In genomic region chr4:176526704-176527103, GRCh38 we compare ENCODE assay signal across 15 cellular contexts.
A peak's percentile ranks its signal among the peaks of the same experiment; 100 is the strongest.
DNase-seq lines count a peak whose midpoint lies in the region; ATAC-seq and TF ChIP-seq lines count a peak whose summit lies in the region.
"Had no signal": no experiment of that assay in that cellular context is flagged by ENCODE, and none has a peak within 500 bp of the region (broad histone marks: within the 10 kb centered on the region; RNA-seq: fewer than 3 reads in every experiment).

No MANE protein-coding gene starts in this region.

- H2AFZ ChIP-seq in SK-N-SH (ENCODE audit: low read depth) = no peak overlapping the region

- no peaks in the 10 kb centered on the region for H3K9me3 ChIP-seq in SK-N-SH
- H3K9me3 ChIP-seq: BLaER1, Caco-2 had no signal

- WGBS in SK-N-SH (ENCODE audit: low lambda C conversion rate) = 12% methylated on average over 5 of the region's 5 CpGs

- no peak for ATAC-seq in SK-N-SH treated with all-trans-retinoic acid at 6 μM for 48 hours
- ATAC-seq in GM18873 (IDR thresholded peaks at IDR 0.05; ENCODE audit: low FRiP score, unreplicated experiment) = no peak
- ATAC-seq: HepG2 had no signal

- no peak overlapping the region for H3K27ac Mint-ChIP-seq in neural crest cell (ENCODE audit: unreplicated experiment)
- H3K27ac Mint-ChIP-seq: CD8-positive, alpha-beta memory T cell had no signal

- no peaks in the 10 kb centered on the region for H3K79me2 ChIP-seq in SK-N-SH (ENCODE audit: insufficient read depth)

- H3K4me1 Mint-ChIP-seq in neural crest cell = peaks cover 36% of the 10 kb centered on the region
- H3K4me1 Mint-ChIP-seq: CD8-positive, alpha-beta memory T cell had no signal

- no peaks in the 10 kb centered on the region for H4K20me1 ChIP-seq in SK-N-SH (ENCODE audit: insufficient read depth)
- H4K20me1 ChIP-seq: BLaER1 had no signal

- CTCF ChIA-PET in SK-N-SH (lab: Yijun Ruan, JAX) = no interaction called here

- peak overlapping the region in 1 of 2 experiments; percentile 75; a peak in 1 of 4 replicates for H3K27ac ChIP-seq in SK-N-SH (ENCODE audit: low read depth in 2 of 2, low read length in 1 of 2)
- H3K27ac ChIP-seq: 22Rv1, BLaER1 had no signal

- no peak overlapping the region for H3K4me3 ChIP-seq in SK-N-SH (ENCODE audit: low read depth in 2 of 2, low read length in 1 of 2)
- H3K4me3 ChIP-seq: BLaER1 had no signal

- H3K27me3 ChIP-seq in SK-N-SH (ENCODE audit: insufficient read depth) = no peaks in the 10 kb centered on the region; the same call in 1 of the 2 replicates
- H3K27me3 ChIP-seq: BLaER1 had no signal

- TF ChIP-seq EP300 in SK-N-SH (IDR thresholded peaks at IDR 0.05; ENCODE audit: borderline replicate concordance in 1 of 2, low read depth in 1 of 2, low read length in 1 of 2) = no peak

- no peaks in the 10 kb centered on the region for H3K36me3 ChIP-seq in SK-N-SH (replicated peaks in 1 of 2; ENCODE audit: control insufficient read depth in 1 of 2, insufficient read depth in 2 of 2, low read length in 1 of 2)
- H3K36me3 ChIP-seq: BLaER1 had no signal

- POLR2A ChIA-PET in SK-N-SH (lab: Yijun Ruan, JAX) = no interaction called here

- H3F3A ChIP-seq in SK-N-SH (replicated peaks; ENCODE audit: insufficient read depth) = no peaks in the 10 kb centered on the region

- no peaks in the 10 kb centered on the region for H3K9me2 ChIP-seq in SK-N-SH

- no peak overlapping the region for H3K4me2 ChIP-seq in SK-N-SH
- H3K4me2 ChIP-seq: BLaER1 had no signal

- no peaks in the 10 kb centered on the region for H3K9me3 Mint-ChIP-seq in neural crest cell

- no peaks in the 10 kb centered on the region for H3K27me3 Mint-ChIP-seq in neural crest cell (ENCODE audit: low read depth)

- H3K36me3 Mint-ChIP-seq in neural crest cell (ENCODE audit: low read depth) = no peaks in the 10 kb centered on the region
- H3K36me3 Mint-ChIP-seq: CD8-positive, alpha-beta memory T cell had no signal

- no peak overlapping the region for H3K9ac ChIP-seq in SK-N-SH
- H3K9ac ChIP-seq: BLaER1 had no signal

- no peaks in the 10 kb centered on the region; a peak in 1 of 4 replicates for H3K4me1 ChIP-seq in SK-N-SH (ENCODE audit: control insufficient read depth in 1 of 2, insufficient read depth in 2 of 2, low read depth in 1 of 2, low read length in 1 of 2)
- H3K4me1 ChIP-seq: BLaER1, Caco-2 had no signal

- H3K4me3 Mint-ChIP-seq in neural crest cell = peak overlapping the region; percentile 10
- H3K4me3 Mint-ChIP-seq: CD8-positive, alpha-beta memory T cell had no signal

- TF ChIP-seq CTCF in SK-N-SH (IDR thresholded peaks at IDR 0.05) (no peak), neural crest cell (conservative IDR thresholded peaks at IDR 0.05) (no peak)

- TF ChIP-seq RAD21 in SK-N-SH (IDR thresholded peaks at IDR 0.05; ENCODE audit: low read length) = no peak

- no peak for DNase-seq in SK-N-SH
- peak; percentile 2 for DNase-seq in NCI-H748 treated with DMSO at 0.1 percent for 48 hours (lab: John Stamatoyannopoulos, UW)
- no peak for DNase-seq in neural crest cell (ENCODE audit: low read depth, low spot score)
- no peak for DNase-seq in MV-4-11 (lab: John Stamatoyannopoulos, UW)
- no peak for DNase-seq in NCI-H1092 (lab: John Stamatoyannopoulos, UW)
- DNase-seq: Caco-2; CD8-positive, alpha-beta memory T cell; DMS53; GF-D8; HCEC 1CT had no signal

TF ChIP-seq in SK-N-SH, 30 proteins besides CTCF, POLR2A, EP300 and RAD21:
- TF ChIP-seq SMC3 (IDR thresholded peaks at IDR 0.05; ENCODE audit: low read depth, low read length) (no peak), PBX3 (IDR thresholded peaks at IDR 0.05) (0 out of 2 replicates have a peak, but pooled peaks have one; percentile 21)

TF ChIP-seq in SK-N-SH treated with all-trans-retinoic acid at 6 μM for 48 hours, 23 proteins besides CTCF, POLR2A, EP300 and RAD21:
- TF ChIP-seq BACH2 (CRISPR knock-in tag; IDR thresholded peaks at IDR 0.05; ENCODE audit: borderline replicate concordance) = no peak
- no peak for TF ChIP-seq POU6F1 (CRISPR knock-in tag; IDR thresholded peaks at IDR 0.05; ENCODE audit: borderline replicate concordance, low read depth)
- no peak for TF ChIP-seq TCF4 (CRISPR knock-in tag; IDR thresholded peaks at IDR 0.05; ENCODE audit: borderline replicate concordance)
- TF ChIP-seq ESRRG (CRISPR knock-in tag; IDR thresholded peaks at IDR 0.05) = no peak
- TF ChIP-seq ISL1 (CRISPR knock-in tag; IDR thresholded peaks at IDR 0.05) = no peak
- no peak for TF ChIP-seq ZNF70 (CRISPR knock-in tag; IDR thresholded peaks at IDR 0.05)
- no peak for TF ChIP-seq ZFP3 (CRISPR knock-in tag; IDR thresholded peaks at IDR 0.05)
- TF ChIP-seq PPARA (CRISPR knock-in tag; IDR thresholded peaks at IDR 0.05; ENCODE audit: borderline replicate concordance) = no peak
- TF ChIP-seq ARNTL (CRISPR knock-in tag; IDR thresholded peaks at IDR 0.05; ENCODE audit: borderline replicate concordance, low read depth) = no peak
- TF ChIP-seq OSR1 (CRISPR knock-in tag; IDR thresholded peaks at IDR 0.05) = no peak
- TF ChIP-seq TOX (CRISPR knock-in tag; IDR thresholded peaks at IDR 0.05; ENCODE audit: borderline replicate concordance) = no peak
- TF ChIP-seq ZC3H10 (CRISPR knock-in tag; IDR thresholded peaks at IDR 0.05) = no peak
- no peak for TF ChIP-seq CSDC2 (CRISPR knock-in tag; IDR thresholded peaks at IDR 0.05)
- no peak for TF ChIP-seq ZNF565 (CRISPR knock-in tag; conservative IDR thresholded peaks at IDR 0.05; ENCODE audit: low read depth)
- TF ChIP-seq PATZ1 (CRISPR knock-in tag; IDR thresholded peaks at IDR 0.05; ENCODE audit: borderline replicate concordance) = no peak
- no peak for TF ChIP-seq ZNF8 (CRISPR knock-in tag; IDR thresholded peaks at IDR 0.05)
- TF ChIP-seq TSHZ2 (CRISPR knock-in tag; IDR thresholded peaks at IDR 0.05) = no peak
- TF ChIP-seq RARB (CRISPR knock-in tag; IDR thresholded peaks at IDR 0.05) = no peak
